8 cellular contexts compared by ENCODE assay signal in the genomic region with DNA sequence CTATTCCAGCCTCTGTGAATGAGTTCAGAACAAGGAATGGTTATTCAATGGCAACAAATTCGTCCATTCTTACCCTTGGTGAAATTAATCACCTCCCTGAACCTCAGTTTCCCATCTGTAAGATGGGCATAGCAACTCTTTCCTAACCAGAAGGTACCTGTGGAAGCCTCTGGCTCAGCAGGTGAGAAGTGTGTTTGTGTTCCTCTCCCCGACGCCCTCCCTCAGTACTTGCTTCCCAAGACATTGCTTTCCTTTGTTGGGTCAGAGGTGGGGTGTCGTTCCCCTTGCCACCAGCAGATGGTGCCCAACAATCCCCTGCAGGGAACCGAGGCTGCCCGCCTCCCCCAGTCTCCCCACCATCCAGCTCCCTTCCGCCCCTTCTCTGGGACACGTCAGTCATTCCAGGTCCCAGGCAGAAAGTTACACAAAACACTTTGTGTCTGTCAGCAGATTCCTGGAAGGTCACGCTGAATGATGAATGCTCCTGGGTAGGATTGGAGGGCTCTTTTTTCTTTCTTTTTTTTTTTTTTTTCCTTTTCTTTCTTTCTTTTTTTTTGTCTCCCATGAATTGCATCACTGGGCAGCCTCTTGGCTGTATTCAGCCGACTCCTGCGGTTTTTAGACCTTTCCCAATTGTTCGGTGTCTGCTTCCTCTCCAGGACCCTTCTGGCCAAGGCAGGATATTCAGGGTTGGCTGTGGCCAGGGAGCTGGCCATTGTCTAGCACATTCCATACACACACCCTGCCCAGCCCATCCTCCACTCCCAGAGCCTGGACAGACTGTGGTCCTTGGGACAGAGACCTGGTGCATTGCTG.
A peak's percentile ranks its signal among the peaks of the same experiment; 100 is the strongest.
DNase-seq lines count a peak whose midpoint lies in the region; ATAC-seq, FAIRE-seq and TF ChIP-seq lines count a peak whose summit lies in the region.

No MANE protein-coding gene starts in this region.

- no peak overlapping the region for H3K27ac ChIP-seq in DND-41 (ENCODE audit: low read length)
- H3K27ac ChIP-seq in GM23248, result no peak overlapping the region
- peak overlapping the region in 1 of 2 donors; percentile 42 for H3K27ac ChIP-seq in kidney (ENCODE audit: low read depth in 2 of 2, low read length in 2 of 2)

- H3K79me2 ChIP-seq in DND-41 (ENCODE audit: insufficient read depth, low read length), result no peaks in the 10 kb centered on the region
- no peaks in the 10 kb centered on the region for H3K79me2 ChIP-seq in GM23248 (ENCODE audit: insufficient read depth)

- H3K9me3 ChIP-seq in DND-41 (ENCODE audit: insufficient read depth, low read length, severe bottlenecking), result peaks cover 17% of the 10 kb centered on the region
- no peaks in the 10 kb centered on the region for H3K9me3 ChIP-seq in GM23248 (ENCODE audit: low read depth)
- H3K9me3 ChIP-seq in kidney (ENCODE audit: control insufficient read depth in 1 of 2, low read length in 2 of 2), result no peaks in the 10 kb centered on the region

- TF ChIP-seq CTCF in DND-41 (IDR thresholded peaks at IDR 0.05; ENCODE audit: borderline replicate concordance, extremely low read depth, low read length, poor library complexity, severe bottlenecking) (peak; percentile 95), WTC11 (IDR thresholded peaks at IDR 0.05) (peak; percentile 92), cardiac fibroblast (IDR thresholded peaks at IDR 0.05; ENCODE audit: low read depth, low read length) (peak; percentile 97), kidney (IDR thresholded peaks at IDR 0.05; ENCODE audit: borderline replicate concordance, extremely low read depth, insufficient read depth) (peak; percentile 91)

- peak overlapping the region; percentile 47 for H3K4me2 ChIP-seq in DND-41 (ENCODE audit: insufficient read depth, low read length)
- H3K4me2 ChIP-seq in GM23248 (ENCODE audit: unreplicated experiment), result peak overlapping the region; percentile 82

- H3K4me3 ChIP-seq in DND-41 (ENCODE audit: low read depth in 1 of 2, low read length in 2 of 2), result no peak overlapping the region
- peak overlapping the region; percentile 60 for H3K4me3 ChIP-seq in GM23248
- H3K4me3 ChIP-seq in cardiac fibroblast (replicated peaks in 1 of 2; ENCODE audit: low read depth in 2 of 2, low read length in 2 of 2), result no peak overlapping the region
- peak overlapping the region; percentile 12 to 33 for H3K4me3 ChIP-seq in kidney (ENCODE audit: low read length in 2 of 2)

- CTCF ChIA-PET in WTC11 (lab: Charles Lee), result interaction anchor here (0.7 to 2.3 kb wide), 14 partner anchors 9 to 1143 kb away, joined by 3 to 16 read pairs (median 5); no protein-coding TSS in a partner anchor

- H3K4me1 ChIP-seq in DND-41 (ENCODE audit: insufficient read depth, low read length) (peaks cover 8% of the 10 kb centered on the region), GM23248 (ENCODE audit: insufficient read depth) (no peaks in the 10 kb centered on the region), kidney (ENCODE audit: control insufficient read depth in 1 of 2, insufficient read depth in 1 of 2, low read depth in 1 of 2, low read length in 2 of 2) (peaks cover 9 to 10% of the 10 kb centered on the region in 2 donors)

- intact Hi-C loops in kidney (cut with DNase I), result no loop called here

- H3K4me3 Mint-ChIP-seq in WTC11, result no peak overlapping the region

- H3K27ac Mint-ChIP-seq in WTC11, result no peak overlapping the region; the same call in 1 of the 2 replicates

- DNase-seq in DND-41, result peak; percentile 83
- peak; percentile 89 for DNase-seq in GM23248
- peak; percentile 24 for DNase-seq in NCI-H1092 (lab: John Stamatoyannopoulos, UW)
- DNase-seq in WTC11 (ENCODE audit: low spot score), result peak; percentile 86
- DNase-seq in cardiac fibroblast (ENCODE audit: low read depth in 2 of 2), result peak; percentile 96 to 98
- DNase-seq in kidney, result peak; percentile 94
- DNase-seq in stimulated activated CD4-positive, alpha-beta T cell treated with anti-CD3 and anti-CD28 coated beads, Interleukin-1b, Interleukin-23, amount 100 ng/mL, for 48 hours, result peak; percentile 69

- POLR2A ChIA-PET in WTC11 (lab: Charles Lee), result interaction anchor here (0.7 kb wide), 1 partner anchor 789 kb away, joined by 5 read pairs; no protein-coding TSS in a partner anchor

- in situ Hi-C loops in GM23248 (cut with MboI), result no loop called here

- H3K36me3 ChIP-seq in DND-41 (ENCODE audit: insufficient read depth, low read length), result no peaks in the 10 kb centered on the region
- H3K36me3 ChIP-seq in GM23248 (ENCODE audit: low read depth), result no peaks in the 10 kb centered on the region
- no peaks in the 10 kb centered on the region for H3K36me3 ChIP-seq in kidney (ENCODE audit: control insufficient read depth in 1 of 2, insufficient read depth in 2 of 2, low read length in 2 of 2)

- no peaks in the 10 kb centered on the region for H3K9me2 ChIP-seq in GM23248 (ENCODE audit: insufficient read depth)

- no peaks in the 10 kb centered on the region for H3K27me3 ChIP-seq in DND-41 (ENCODE audit: insufficient read depth, low read length, poor library complexity)
- H3K27me3 ChIP-seq in GM23248 (replicated peaks; ENCODE audit: insufficient read depth), result no peaks in the 10 kb centered on the region

- WGBS in GM23248 (ENCODE audit: low coverage in 1 of 2, low lambda C conversion rate in 2 of 2, missing lambda C conversion rate in 2 of 2), 2 experiments, result 10 to 11% methylated on average over 12 of the region's 12 CpGs

- H3K9ac ChIP-seq in DND-41 (ENCODE audit: low read depth, low read length) (no peak overlapping the region), GM23248 (peak overlapping the region; percentile 22; the same call in 1 of the 2 replicates), kidney (ENCODE audit: low read length in 2 of 2) (no peak overlapping the region)

- FAIRE-seq in kidney (lab: Jason Lieb, UNC), result no peak

- no peaks in the 10 kb centered on the region for H3F3A ChIP-seq in GM23248 (ENCODE audit: insufficient read depth)

- H3K27me3 Mint-ChIP-seq in WTC11 (ENCODE audit: low read depth), result no peaks in the 10 kb centered on the region; the same call in 1 of the 2 replicates

- H3K9me3 Mint-ChIP-seq in WTC11, result peaks cover 38% of the 10 kb centered on the region

- H3K4me1 Mint-ChIP-seq in WTC11, result peaks cover 28% of the 10 kb centered on the region

- peak; percentile 94 for ATAC-seq in DND-41 (ENCODE audit: insufficient read depth, low read depth)
- ATAC-seq in WTC11, result peak; percentile 94
- ATAC-seq in HG03095 (IDR thresholded peaks at IDR 0.05; ENCODE audit: unreplicated experiment), result no peak

- no peaks in the 10 kb centered on the region for H4K20me1 ChIP-seq in DND-41 (ENCODE audit: insufficient read depth, low read length)
- no peaks in the 10 kb centered on the region for H4K20me1 ChIP-seq in GM23248 (ENCODE audit: insufficient read depth)

- H2AFZ ChIP-seq in DND-41 (ENCODE audit: low read depth, low read length) (peak overlapping the region; percentile 49; the same call in 1 of the 2 replicates), GM23248 (peak overlapping the region; percentile 49)

- H3K36me3 Mint-ChIP-seq in WTC11, result peaks cover 31% of the 10 kb centered on the region

TF ChIP-seq in WTC11, 78 proteins besides CTCF, POLR2A, EP300 and RAD21:
- TF ChIP-seq, protein P1, sequence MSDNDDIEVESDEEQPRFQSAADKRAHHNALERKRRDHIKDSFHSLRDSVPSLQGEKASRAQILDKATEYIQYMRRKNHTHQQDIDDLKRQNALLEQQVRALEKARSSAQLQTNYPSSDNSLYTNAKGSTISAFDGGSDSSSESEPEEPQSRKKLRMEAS (CRISPR knock-in tag; IDR thresholded peaks at IDR 0.05), result peak; percentile 43; the same call in 1 of the 2 replicates
- TF ChIP-seq, protein P2, sequence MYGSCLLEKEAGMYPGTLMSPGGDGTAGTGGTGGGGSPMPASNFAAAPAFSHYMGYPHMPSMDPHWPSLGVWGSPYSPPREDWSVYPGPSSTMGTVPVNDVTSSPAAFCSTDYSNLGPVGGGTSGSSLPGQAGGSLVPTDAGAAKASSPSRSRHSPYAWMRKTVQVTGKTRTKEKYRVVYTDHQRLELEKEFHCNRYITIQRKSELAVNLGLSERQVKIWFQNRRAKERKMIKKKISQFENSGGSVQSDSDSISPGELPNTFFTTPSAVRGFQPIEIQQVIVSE (CRISPR knock-in tag; IDR thresholded peaks at IDR 0.05; ENCODE audit: borderline replicate concordance), result no peak

Comparison
In these comparisons a context has a peak if more than half of its experiments do, and no peak if none do; other contexts are left out.
1. DNase-seq: peak in every context shown above with its lines; median percentile 97 in cardiac fibroblast; 94 in kidney; 89 in GM23248; 86 in WTC11; 83 in DND-41; 69 in stimulated activated CD4-positive, alpha-beta T cell treated with anti-CD3 and anti-CD28 coated beads, Interleukin-1b, Interleukin-23, amount 100 ng/mL, for 48 hours; 24 in NCI-H1092.
2. H3K4me3 ChIP-seq: peak in GM23248 (single experiment) and kidney (2 of 2); none in DND-41 (0 of 2) and cardiac fibroblast (0 of 2).
3. Peak in every context shown above with its lines, with median percentiles within 50 percentile points of each other: CTCF ChIP-seq.